2 cellular contexts compared by ENCODE assay signal in the genomic region with DNA sequence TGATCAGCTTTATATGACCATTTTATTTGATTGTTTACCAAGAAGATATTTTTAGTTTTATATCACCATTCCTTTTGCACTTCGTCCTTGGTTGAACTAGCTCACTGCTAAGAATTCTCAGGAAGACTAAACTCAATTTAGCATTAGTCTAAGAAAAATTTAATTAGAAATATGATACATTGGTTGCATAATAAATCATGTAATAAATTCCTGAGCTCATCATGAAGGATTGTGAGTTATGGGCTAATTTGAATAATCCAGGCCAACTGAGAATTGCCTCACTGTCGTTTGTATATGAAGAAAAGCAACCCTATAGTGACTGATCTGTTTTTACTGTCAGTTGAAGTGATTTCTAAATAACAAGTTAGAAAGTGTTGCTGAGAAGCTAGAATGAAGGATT.
TF ChIP-seq lines count a peak whose summit lies in the region.

No MANE protein-coding gene starts in this region.

TF ChIP-seq in SK-N-SH treated with all-trans-retinoic acid at 6 μM for 48 hours, 23 proteins besides CTCF, POLR2A, EP300 and RAD21 (continued from another document):
- TF ChIP-seq, protein P1, sequence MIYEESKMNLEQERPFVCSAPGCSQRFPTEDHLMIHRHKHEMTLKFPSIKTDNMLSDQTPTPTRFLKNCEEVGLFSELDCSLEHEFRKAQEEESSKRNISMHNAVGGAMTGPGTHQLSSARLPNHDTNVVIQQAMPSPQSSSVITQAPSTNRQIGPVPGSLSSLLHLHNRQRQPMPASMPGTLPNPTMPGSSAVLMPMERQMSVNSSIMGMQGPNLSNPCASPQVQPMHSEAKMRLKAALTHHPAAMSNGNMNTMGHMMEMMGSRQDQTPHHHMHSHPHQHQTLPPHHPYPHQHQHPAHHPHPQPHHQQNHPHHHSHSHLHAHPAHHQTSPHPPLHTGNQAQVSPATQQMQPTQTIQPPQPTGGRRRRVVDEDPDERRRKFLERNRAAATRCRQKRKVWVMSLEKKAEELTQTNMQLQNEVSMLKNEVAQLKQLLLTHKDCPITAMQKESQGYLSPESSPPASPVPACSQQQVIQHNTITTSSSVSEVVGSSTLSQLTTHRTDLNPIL (CRISPR knock-in tag; IDR thresholded peaks at IDR 0.05; ENCODE audit: low read depth) = peak; percentile 79
- TF ChIP-seq, protein P2, sequence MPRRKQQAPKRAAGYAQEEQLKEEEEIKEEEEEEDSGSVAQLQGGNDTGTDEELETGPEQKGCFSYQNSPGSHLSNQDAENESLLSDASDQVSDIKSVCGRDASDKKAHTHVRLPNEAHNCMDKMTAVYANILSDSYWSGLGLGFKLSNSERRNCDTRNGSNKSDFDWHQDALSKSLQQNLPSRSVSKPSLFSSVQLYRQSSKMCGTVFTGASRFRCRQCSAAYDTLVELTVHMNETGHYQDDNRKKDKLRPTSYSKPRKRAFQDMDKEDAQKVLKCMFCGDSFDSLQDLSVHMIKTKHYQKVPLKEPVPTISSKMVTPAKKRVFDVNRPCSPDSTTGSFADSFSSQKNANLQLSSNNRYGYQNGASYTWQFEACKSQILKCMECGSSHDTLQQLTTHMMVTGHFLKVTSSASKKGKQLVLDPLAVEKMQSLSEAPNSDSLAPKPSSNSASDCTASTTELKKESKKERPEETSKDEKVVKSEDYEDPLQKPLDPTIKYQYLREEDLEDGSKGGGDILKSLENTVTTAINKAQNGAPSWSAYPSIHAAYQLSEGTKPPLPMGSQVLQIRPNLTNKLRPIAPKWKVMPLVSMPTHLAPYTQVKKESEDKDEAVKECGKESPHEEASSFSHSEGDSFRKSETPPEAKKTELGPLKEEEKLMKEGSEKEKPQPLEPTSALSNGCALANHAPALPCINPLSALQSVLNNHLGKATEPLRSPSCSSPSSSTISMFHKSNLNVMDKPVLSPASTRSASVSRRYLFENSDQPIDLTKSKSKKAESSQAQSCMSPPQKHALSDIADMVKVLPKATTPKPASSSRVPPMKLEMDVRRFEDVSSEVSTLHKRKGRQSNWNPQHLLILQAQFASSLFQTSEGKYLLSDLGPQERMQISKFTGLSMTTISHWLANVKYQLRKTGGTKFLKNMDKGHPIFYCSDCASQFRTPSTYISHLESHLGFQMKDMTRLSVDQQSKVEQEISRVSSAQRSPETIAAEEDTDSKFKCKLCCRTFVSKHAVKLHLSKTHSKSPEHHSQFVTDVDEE (CRISPR knock-in tag; IDR thresholded peaks at IDR 0.05) = no peak
- TF ChIP-seq SNAI2 (CRISPR knock-in tag; IDR thresholded peaks at IDR 0.05) = no peak; the same call in 1 of the 2 replicates
- no peak for TF ChIP-seq ZNF70 (CRISPR knock-in tag; IDR thresholded peaks at IDR 0.05)
- peak; percentile 90 for TF ChIP-seq ISL1 (CRISPR knock-in tag; IDR thresholded peaks at IDR 0.05)

TF ChIP-seq in SK-N-SH, 30 proteins besides CTCF, POLR2A, EP300 and RAD21 (continued from another document):
- TF ChIP-seq NRF1 (IDR thresholded peaks at IDR 0.05; ENCODE audit: low read depth, low read length) (no peak), MEF2A (IDR thresholded peaks at IDR 0.05; ENCODE audit: borderline replicate concordance, low read depth) (no peak)
- TF ChIP-seq, protein P3, sequence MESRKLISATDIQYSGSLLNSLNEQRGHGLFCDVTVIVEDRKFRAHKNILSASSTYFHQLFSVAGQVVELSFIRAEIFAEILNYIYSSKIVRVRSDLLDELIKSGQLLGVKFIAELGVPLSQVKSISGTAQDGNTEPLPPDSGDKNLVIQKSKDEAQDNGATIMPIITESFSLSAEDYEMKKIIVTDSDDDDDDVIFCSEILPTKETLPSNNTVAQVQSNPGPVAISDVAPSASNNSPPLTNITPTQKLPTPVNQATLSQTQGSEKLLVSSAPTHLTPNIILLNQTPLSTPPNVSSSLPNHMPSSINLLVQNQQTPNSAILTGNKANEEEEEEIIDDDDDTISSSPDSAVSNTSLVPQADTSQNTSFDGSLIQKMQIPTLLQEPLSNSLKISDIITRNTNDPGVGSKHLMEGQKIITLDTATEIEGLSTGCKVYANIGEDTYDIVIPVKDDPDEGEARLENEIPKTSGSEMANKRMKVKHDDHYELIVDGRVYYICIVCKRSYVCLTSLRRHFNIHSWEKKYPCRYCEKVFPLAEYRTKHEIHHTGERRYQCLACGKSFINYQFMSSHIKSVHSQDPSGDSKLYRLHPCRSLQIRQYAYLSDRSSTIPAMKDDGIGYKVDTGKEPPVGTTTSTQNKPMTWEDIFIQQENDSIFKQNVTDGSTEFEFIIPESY (IDR thresholded peaks at IDR 0.05; ENCODE audit: borderline replicate concordance, low read depth) = no peak
- TF ChIP-seq, protein P4, sequence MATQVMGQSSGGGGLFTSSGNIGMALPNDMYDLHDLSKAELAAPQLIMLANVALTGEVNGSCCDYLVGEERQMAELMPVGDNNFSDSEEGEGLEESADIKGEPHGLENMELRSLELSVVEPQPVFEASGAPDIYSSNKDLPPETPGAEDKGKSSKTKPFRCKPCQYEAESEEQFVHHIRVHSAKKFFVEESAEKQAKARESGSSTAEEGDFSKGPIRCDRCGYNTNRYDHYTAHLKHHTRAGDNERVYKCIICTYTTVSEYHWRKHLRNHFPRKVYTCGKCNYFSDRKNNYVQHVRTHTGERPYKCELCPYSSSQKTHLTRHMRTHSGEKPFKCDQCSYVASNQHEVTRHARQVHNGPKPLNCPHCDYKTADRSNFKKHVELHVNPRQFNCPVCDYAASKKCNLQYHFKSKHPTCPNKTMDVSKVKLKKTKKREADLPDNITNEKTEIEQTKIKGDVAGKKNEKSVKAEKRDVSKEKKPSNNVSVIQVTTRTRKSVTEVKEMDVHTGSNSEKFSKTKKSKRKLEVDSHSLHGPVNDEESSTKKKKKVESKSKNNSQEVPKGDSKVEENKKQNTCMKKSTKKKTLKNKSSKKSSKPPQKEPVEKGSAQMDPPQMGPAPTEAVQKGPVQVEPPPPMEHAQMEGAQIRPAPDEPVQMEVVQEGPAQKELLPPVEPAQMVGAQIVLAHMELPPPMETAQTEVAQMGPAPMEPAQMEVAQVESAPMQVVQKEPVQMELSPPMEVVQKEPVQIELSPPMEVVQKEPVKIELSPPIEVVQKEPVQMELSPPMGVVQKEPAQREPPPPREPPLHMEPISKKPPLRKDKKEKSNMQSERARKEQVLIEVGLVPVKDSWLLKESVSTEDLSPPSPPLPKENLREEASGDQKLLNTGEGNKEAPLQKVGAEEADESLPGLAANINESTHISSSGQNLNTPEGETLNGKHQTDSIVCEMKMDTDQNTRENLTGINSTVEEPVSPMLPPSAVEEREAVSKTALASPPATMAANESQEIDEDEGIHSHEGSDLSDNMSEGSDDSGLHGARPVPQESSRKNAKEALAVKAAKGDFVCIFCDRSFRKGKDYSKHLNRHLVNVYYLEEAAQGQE (IDR thresholded peaks at IDR 0.05; ENCODE audit: low read depth, low read length) = no peak
- TF ChIP-seq, protein P5, sequence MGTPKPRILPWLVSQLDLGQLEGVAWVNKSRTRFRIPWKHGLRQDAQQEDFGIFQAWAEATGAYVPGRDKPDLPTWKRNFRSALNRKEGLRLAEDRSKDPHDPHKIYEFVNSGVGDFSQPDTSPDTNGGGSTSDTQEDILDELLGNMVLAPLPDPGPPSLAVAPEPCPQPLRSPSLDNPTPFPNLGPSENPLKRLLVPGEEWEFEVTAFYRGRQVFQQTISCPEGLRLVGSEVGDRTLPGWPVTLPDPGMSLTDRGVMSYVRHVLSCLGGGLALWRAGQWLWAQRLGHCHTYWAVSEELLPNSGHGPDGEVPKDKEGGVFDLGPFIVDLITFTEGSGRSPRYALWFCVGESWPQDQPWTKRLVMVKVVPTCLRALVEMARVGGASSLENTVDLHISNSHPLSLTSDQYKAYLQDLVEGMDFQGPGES (IDR thresholded peaks at IDR 0.05; ENCODE audit: low read depth, low read length) = no peak
